ENCODE assay signal across 9 cellular contexts in genomic region chr13:110109140-110109783, GRCh38.
DNase-seq lines count a peak whose midpoint lies in the region; ATAC-seq and TF ChIP-seq lines count a peak whose summit lies in the region.
"Had no signal": no experiment of that assay in that cellular context is flagged by ENCODE, and none has a peak within 500 bp of the region (broad histone marks: within the 10 kb centered on the region; RNA-seq: fewer than 3 reads in every experiment).

No MANE protein-coding gene starts in this region.

- WGBS in GM23248 (ENCODE audit: low coverage in 1 of 2, low lambda C conversion rate in 2 of 2, missing lambda C conversion rate in 2 of 2), 2 experiments, result 38 to 43% methylated on average over 10 of the region's 10 CpGs

- peak in 1 of 5 experiments; percentile 28 for TF ChIP-seq CTCF in gastrocnemius medialis (IDR thresholded peaks at IDR 0.05 in 4 of 5, conservative IDR thresholded peaks at IDR 0.05 in 1 of 5)

- no peaks in the 10 kb centered on the region for H3K79me2 ChIP-seq in GM23248 (ENCODE audit: insufficient read depth)

- peak overlapping the region; percentile 38 for H3K4me3 ChIP-seq in GM23248
- H3K4me3 ChIP-seq in SK-N-MC, result peak overlapping the region; percentile 48
- peak overlapping the region in 3 of 4 donors; percentile 2 to 21 (median 19) for H3K4me3 ChIP-seq in gastrocnemius medialis
- H3K4me3 ChIP-seq: suprapubic skin had no signal

- peak overlapping the region; percentile 52 for H3K27ac ChIP-seq in GM23248
- H3K27ac ChIP-seq in SK-N-MC, result peak overlapping the region; percentile 84
- H3K27ac ChIP-seq in gastrocnemius medialis, result peak overlapping the region; percentile 77 to 88 (median 82)
- H3K27ac ChIP-seq: suprapubic skin had no signal

- peaks cover 22% of the 10 kb centered on the region for H3F3A ChIP-seq in GM23248 (ENCODE audit: insufficient read depth)

- intact Hi-C loops in gastrocnemius medialis (cut with DNase I; ENCODE audit: low total_unique reads), result loop anchor here (2.0 to 5.0 kb wide), 9 partner anchors 102 to 1147 kb away; no protein-coding TSS in a partner anchor

- peaks cover 35% of the 10 kb centered on the region for H3K4me1 ChIP-seq in GM23248 (ENCODE audit: insufficient read depth)
- H3K4me1 ChIP-seq in gastrocnemius medialis, result peaks cover 31 to 39% of the 10 kb centered on the region in 2 donors

- no peaks in the 10 kb centered on the region for H4K20me1 ChIP-seq in GM23248 (ENCODE audit: insufficient read depth)

- H3K9ac ChIP-seq in GM23248, result peak overlapping the region; percentile 12; the same call in 1 of the 2 replicates
- peak overlapping the region; percentile 48 for H3K9ac ChIP-seq in SK-N-MC (ENCODE audit: insufficient read length)

- peak overlapping the region; percentile 56 for H2AFZ ChIP-seq in GM23248

- TF ChIP-seq POLR2A in gastrocnemius medialis (IDR thresholded peaks at IDR 0.05), result no peak

- H3K4me2 ChIP-seq in GM23248 (ENCODE audit: unreplicated experiment), result peak overlapping the region; percentile 63

- no peaks in the 10 kb centered on the region for H3K36me3 ChIP-seq in GM23248 (ENCODE audit: low read depth)
- H3K36me3 ChIP-seq in SK-N-MC (ENCODE audit: insufficient read depth, low read length), result no peaks in the 10 kb centered on the region
- H3K36me3 ChIP-seq in gastrocnemius medialis, result no peaks in the 10 kb centered on the region
- H3K36me3 ChIP-seq: suprapubic skin had no signal

- H3K9me3 ChIP-seq in GM23248 (ENCODE audit: low read depth), result no peaks in the 10 kb centered on the region
- no peaks in the 10 kb centered on the region for H3K9me3 ChIP-seq in SK-N-MC (ENCODE audit: low read depth, low read length)
- H3K9me3 ChIP-seq in gastrocnemius medialis, result no peaks in the 10 kb centered on the region
- H3K9me3 ChIP-seq: suprapubic skin had no signal

- ATAC-seq in gastrocnemius medialis (peak in 1 of 2 donors; percentile 17), GM21381 (IDR thresholded peaks at IDR 0.05; ENCODE audit: unreplicated experiment) (no peak)

- in situ Hi-C loops in GM23248 (cut with MboI) (loop anchor here (10.0 to 25.0 kb wide), 3 partner anchors 314 to 1154 kb away; no protein-coding TSS in a partner anchor), gastrocnemius medialis (cut with MboI; ENCODE audit: low sequenced_read_pairs in 4 of 4) (loop anchor here in 3 of 4 donors (25.0 kb wide), 3 partner anchors 322 to 1147 kb away; partner anchors contain the start of gene IRS2 (in 2 of the 3))

- no peaks in the 10 kb centered on the region for H3K27me3 ChIP-seq in GM23248 (replicated peaks; ENCODE audit: insufficient read depth)
- no peaks in the 10 kb centered on the region for H3K27me3 ChIP-seq in gastrocnemius medialis
- H3K27me3 ChIP-seq: suprapubic skin had no signal

- no peaks in the 10 kb centered on the region for H3K9me2 ChIP-seq in GM23248 (ENCODE audit: insufficient read depth)

- DNase-seq in GM23248, result no peak
- peak; percentile 18 for DNase-seq in SK-N-MC (ENCODE audit: low read depth, low spot score)
- peak; percentile 16 for DNase-seq in fibroblast of peridontal ligament (ENCODE audit: extremely low read depth)
- DNase-seq in gastrocnemius medialis, result no peak
- DNase-seq in NCI-H1417 (lab: John Stamatoyannopoulos, UW), result no peak
- no peak for DNase-seq in OCI-M1 (lab: John Stamatoyannopoulos, UW)
- DNase-seq in activated naive CD4-positive, alpha-beta T cell treated with anti-CD3 and anti-CD28 coated beads, Interleukin-2, amount 50 U/mL, for 16 hours, result no peak

Comparison
In these comparisons a context has a peak if more than half of its experiments do, and no peak if none do; other contexts are left out.
1. DNase-seq: peak in SK-N-MC (single experiment) and fibroblast of peridontal ligament (single experiment); none in GM23248 (single experiment), gastrocnemius medialis (0 of 2), NCI-H1417 (0 of 3), OCI-M1 (single experiment) and activated naive CD4-positive, alpha-beta T cell treated with anti-CD3 and anti-CD28 coated beads, Interleukin-2, amount 50 U/mL, for 16 hours (single experiment).
2. Peak in every context shown above with its lines, with median percentiles within 50 percentile points of each other: H3K27ac ChIP-seq and H3K4me3 ChIP-seq.